In genomic region chr4:86595426-86595805, GRCh38 we compare ENCODE assay signal across 8 cellular contexts. TPM values are rescaled to one million over a fixed set of nuclear protein-coding genes. Genes with fewer than 3 reads are reported as not detected.
DNase-seq lines count a peak whose midpoint lies in the region; ATAC-seq lines count a peak whose summit lies in the region.

No MANE protein-coding gene starts in this region.

- POLR2A ChIA-PET in naive thymus-derived CD4-positive, alpha-beta T cell (lab: Charles Lee): no interaction called here

- H3K4me3 ChIP-seq in ectodermal cell (ENCODE audit: insufficient read depth, low read depth, low read length): peak overlapping the region; percentile 74
- H3K4me3 ChIP-seq in naive thymus-derived CD4-positive, alpha-beta T cell (ENCODE audit: low read length): no peak overlapping the region

- peak overlapping the region; percentile 59 to 83 (median 76) for H3K4me3 Mint-ChIP-seq in naive thymus-derived CD4-positive, alpha-beta T cell

- peaks cover 5 to 30% (median 17%) of the 10 kb centered on the region in 7 donors for H3K4me1 Mint-ChIP-seq in naive thymus-derived CD4-positive, alpha-beta T cell

- peak; percentile 16 for DNase-seq in GM03348 (ENCODE audit: low spot score)
- peak; percentile 83 for DNase-seq in OCI-M1 (lab: John Stamatoyannopoulos, UW)
- DNase-seq in naive thymus-derived CD4-positive, alpha-beta T cell: no peak
- DNase-seq in iPS-NIHi11 (ENCODE audit: low spot score): no peak
- no peak for DNase-seq in SHP77 treated with DMSO at 0.1 percent for 48 hours (lab: John Stamatoyannopoulos, UW)

- H3K27ac Mint-ChIP-seq in naive thymus-derived CD4-positive, alpha-beta T cell: no peak overlapping the region

- H3K9me3 ChIP-seq in ectodermal cell (ENCODE audit: control insufficient read depth, low read length): no peaks in the 10 kb centered on the region
- H3K9me3 ChIP-seq in naive thymus-derived CD4-positive, alpha-beta T cell (ENCODE audit: control insufficient read depth in 2 of 3, low read length in 3 of 3): no peaks in the 10 kb centered on the region

- H3K36me3 Mint-ChIP-seq in naive thymus-derived CD4-positive, alpha-beta T cell: no peaks in the 10 kb centered on the region

- H3K4me1 ChIP-seq in ectodermal cell (ENCODE audit: control insufficient read depth, insufficient read depth, low read length): peaks cover 13% of the 10 kb centered on the region
- no peaks in the 10 kb centered on the region for H3K4me1 ChIP-seq in naive thymus-derived CD4-positive, alpha-beta T cell (ENCODE audit: control insufficient read depth in 2 of 2, insufficient read depth in 2 of 2, low read length in 2 of 2)

- no peak for ATAC-seq in naive thymus-derived CD4-positive, alpha-beta T cell
- ATAC-seq in GM21717 (IDR thresholded peaks at IDR 0.05; ENCODE audit: unreplicated experiment) (no peak), HG02642 (IDR thresholded peaks at IDR 0.05; ENCODE audit: poor library complexity, unreplicated experiment) (no peak)

- peaks cover 0 to 2% (median 0%) of the 10 kb centered on the region in 11 donors for H3K9me3 Mint-ChIP-seq in naive thymus-derived CD4-positive, alpha-beta T cell

- 1 to 8% methylated on average over 8 to 9 of the region's 9 CpGs for WGBS in ectodermal cell, 2 experiments

- H3K27ac ChIP-seq in ectodermal cell (ENCODE audit: insufficient read depth, low read depth, low read length, poor library complexity, severe bottlenecking): no peak overlapping the region
- H3K27ac ChIP-seq in naive thymus-derived CD4-positive, alpha-beta T cell (ENCODE audit: low read depth, low read length): no peak overlapping the region

- intact Hi-C loops in naive thymus-derived CD4-positive, alpha-beta T cell (cut with micrococcal nuclease): loop anchor here in 1 of 2 donors (2.0 to 5.0 kb wide), 3 partner anchors 51 to 302 kb away; no protein-coding TSS in a partner anchor

- peaks cover 45 to 57% (median 50%) of the 10 kb centered on the region in 5 donors for H3K27me3 Mint-ChIP-seq in naive thymus-derived CD4-positive, alpha-beta T cell

- H3K27me3 ChIP-seq in ectodermal cell (ENCODE audit: control insufficient read depth, insufficient read depth, low read length, poor library complexity, severe bottlenecking): no peaks in the 10 kb centered on the region
- H3K27me3 ChIP-seq in naive thymus-derived CD4-positive, alpha-beta T cell (ENCODE audit: control insufficient read depth in 2 of 2, insufficient read depth in 2 of 2, low read length in 2 of 2): peaks cover 0 to 9% of the 10 kb centered on the region in 2 donors

- CTCF ChIA-PET in naive thymus-derived CD4-positive, alpha-beta T cell (lab: Charles Lee): no interaction called here

- H3K36me3 ChIP-seq in ectodermal cell (ENCODE audit: control insufficient read depth, insufficient read depth, low read length): no peaks in the 10 kb centered on the region
- no peaks in the 10 kb centered on the region for H3K36me3 ChIP-seq in naive thymus-derived CD4-positive, alpha-beta T cell (ENCODE audit: control insufficient read depth in 2 of 3, insufficient read depth in 3 of 3, low read length in 3 of 3)

RNA-seq across cellular contexts. Expression of gene PTPN13, which starts 1.3 kb away (rescaled TPM):
- 152 TPM for polyA plus RNA-seq in ectodermal cell (2013, experiment 1 of 4)
- polyA plus RNA-seq in ectodermal cell (2013, experiment 2 of 4): 180 TPM
- 111 TPM for polyA plus RNA-seq in ectodermal cell (2013, experiment 3 of 4)
- 126 TPM for polyA plus RNA-seq in ectodermal cell (2013, experiment 4 of 4)
- 1 to 10 TPM in 1 of 5 experiments, under 1 TPM in 3, not detected in 1; 0.05 to 4.5 (median 0.21) TPM for total RNA-seq in naive thymus-derived CD4-positive, alpha-beta T cell
- not detected for polyA plus RNA-seq in naive thymus-derived CD4-positive, alpha-beta T cell

Comparison
In these comparisons a context has a peak if more than half of its experiments do, and no peak if none do; other contexts are left out.
1. DNase-seq: peak in GM03348 (single experiment) and OCI-M1 (single experiment); none in naive thymus-derived CD4-positive, alpha-beta T cell (0 of 9), iPS-NIHi11 (single experiment) and SHP77 treated with DMSO at 0.1 percent for 48 hours (single experiment).